Comparison of ENCODE assay signal across 22 cellular contexts in the genomic region with DNA sequence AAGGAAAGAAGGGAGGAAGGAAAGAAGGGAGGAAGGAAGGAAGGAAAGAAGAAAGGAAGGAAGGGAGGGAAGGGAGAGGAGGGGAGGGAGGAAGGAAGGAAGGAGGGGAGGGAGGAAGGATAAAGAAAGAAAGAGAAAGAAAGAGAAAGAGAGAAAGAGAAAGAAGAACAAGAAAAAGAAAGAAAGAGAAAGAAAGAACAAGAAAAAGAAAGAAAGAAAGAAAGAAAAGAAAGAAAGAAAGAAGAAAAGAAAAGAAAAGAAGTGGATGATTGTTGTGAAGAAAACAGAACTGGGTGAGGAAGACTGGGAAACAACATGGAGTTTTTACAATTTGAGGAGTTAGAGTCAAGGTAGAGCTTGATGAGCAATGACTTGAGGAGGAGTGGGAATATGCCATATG.
"Had no signal": no experiment of that assay in that cellular context is flagged by ENCODE, and none has a peak within 500 bp of the region (broad histone marks: within the 10 kb centered on the region; RNA-seq: fewer than 3 reads in every experiment).

No MANE protein-coding gene starts in this region.

- H3K4me1 ChIP-seq: gastrocnemius medialis, lower lobe of right lung, testis, tibial artery had no signal

- ATAC-seq: effector memory CD8-positive, alpha-beta T cell; gastrocnemius medialis; left ventricle myocardium superior; lower lobe of right lung; naive thymus-derived CD8-positive, alpha-beta T cell; sciatic nerve; stimulated activated naive CD8-positive, alpha-beta T cell treated with anti-CD3 and anti-CD28 coated beads, Interleukin-15, Interleukin-2, amounts not matched to agents 100 U/mL and 50 U/mL, for 24 hours had no signal

- H3K27me3 Mint-ChIP-seq: type B pancreatic cell had no signal

- H3K27ac ChIP-seq: gastrocnemius medialis, lower lobe of right lung, ovary, testis, tibial artery had no signal

- H3K9me3 ChIP-seq: gastrocnemius medialis, ovary, testis, tibial artery had no signal

- DNase-seq: cortex of kidney; effector memory CD8-positive, alpha-beta T cell; gastrocnemius medialis; head of caudate nucleus; left ventricle myocardium superior; lower lobe of right lung; naive thymus-derived CD8-positive, alpha-beta T cell; occipital lobe; ovary; stimulated activated CD4-positive, alpha-beta T cell treated with anti-CD3 and anti-CD28 coated beads, Interleukin-12 subunit alpha, Interleukin-12 subunit beta, amount 100 ng/mL, for 4 hours; stimulated activated CD4-positive, alpha-beta T cell treated with anti-CD3 and anti-CD28 coated beads, Interleukin-1b, Interleukin-23, amount 100 ng/mL, for 48 hours; stimulated activated CD4-positive, alpha-beta T cell treated with anti-CD3 and anti-CD28 coated beads, Interleukin-4, amount 100 ng/mL, for 1 hour; stimulated activated CD8-positive, alpha-beta memory T cell treated with anti-CD3 and anti-CD28 coated beads, Interleukin-4, amount 100 ng/mL, for 48 hours; stimulated activated naive CD8-positive, alpha-beta T cell treated with anti-CD3 and anti-CD28 coated beads, Interleukin-15, Interleukin-2, amounts not matched to agents 100 U/mL and 50 U/mL, for 24 hours; substantia nigra; testis; tibial artery had no signal

- H3K36me3 ChIP-seq: gastrocnemius medialis, lower lobe of right lung, ovary, tibial artery had no signal

- H3K4me2 ChIP-seq: smooth muscle cell had no signal

- H3K4me3 Mint-ChIP-seq: effector memory CD8-positive, alpha-beta T cell; naive thymus-derived CD8-positive, alpha-beta T cell; type B pancreatic cell had no signal

- H3K27ac Mint-ChIP-seq: effector memory CD8-positive, alpha-beta T cell; naive thymus-derived CD8-positive, alpha-beta T cell; type B pancreatic cell had no signal

- H3K9me3 Mint-ChIP-seq: effector memory CD8-positive, alpha-beta T cell; type B pancreatic cell had no signal

- H3K27me3 ChIP-seq: ovary, testis, tibial artery had no signal

- H3K36me3 Mint-ChIP-seq: naive thymus-derived CD8-positive, alpha-beta T cell; type B pancreatic cell had no signal

- FAIRE-seq: endometrium, keratinocyte had no signal

- H3K4me3 ChIP-seq: gastrocnemius medialis, lower lobe of right lung, ovary, smooth muscle cell, testis, tibial artery had no signal
